12 cellular contexts compared by ENCODE assay signal in the genomic region with DNA sequence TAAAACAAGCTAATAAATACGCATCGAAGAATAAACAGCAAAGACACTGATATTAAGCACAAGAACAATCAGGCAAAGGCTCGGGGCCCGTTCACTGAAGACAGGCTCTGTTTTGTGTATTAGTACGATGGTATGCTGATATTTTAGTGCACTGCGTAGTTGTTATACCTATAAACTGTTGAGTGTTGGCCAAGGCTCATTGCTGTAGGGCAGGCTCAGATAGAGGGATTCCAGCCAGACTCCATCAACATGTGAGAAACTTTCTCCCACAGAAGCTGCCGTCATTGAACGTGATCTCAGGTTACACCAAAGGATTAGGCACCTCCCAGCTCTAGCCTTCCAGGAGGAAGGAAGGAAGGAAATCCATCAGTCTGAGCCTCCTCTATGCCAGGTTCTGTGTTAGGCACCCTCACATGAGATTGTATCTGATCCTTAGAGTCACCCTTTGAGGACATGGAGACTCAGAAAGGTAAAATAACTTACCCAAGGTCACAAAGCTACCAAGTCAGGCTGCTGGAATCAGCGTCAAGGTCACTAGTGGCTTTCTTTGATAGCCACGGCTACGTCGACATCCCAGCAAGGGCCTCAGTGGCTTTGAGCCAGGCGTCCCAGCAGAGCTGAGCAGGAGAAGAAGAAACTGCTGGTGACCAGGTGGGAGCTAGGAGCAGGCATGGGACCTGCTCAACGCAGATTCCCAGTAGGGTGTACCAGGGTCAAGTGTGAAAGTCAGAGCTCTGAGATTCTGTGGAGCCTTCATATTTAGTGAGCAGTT. TPM values are rescaled to one million over a fixed set of nuclear protein-coding genes. Genes with fewer than 3 reads are reported as not detected.
DNase-seq lines count a peak whose midpoint lies in the region; ATAC-seq, FAIRE-seq and TF ChIP-seq lines count a peak whose summit lies in the region.
"Had no signal": no experiment of that assay in that cellular context is flagged by ENCODE, and none has a peak within 500 bp of the region (broad histone marks: within the 10 kb centered on the region; RNA-seq: fewer than 3 reads in every experiment).

No MANE protein-coding gene starts in this region.

- H3K4me3 ChIP-seq in A549 (no peak overlapping the region), epithelial cell of esophagus (ENCODE audit: low read length) (no peak overlapping the region)
- H3K4me3 ChIP-seq: mucosa of descending colon, spleen had no signal

- CTCF ChIA-PET in A549 (lab: Yijun Ruan, JAX) = interaction anchor here (1.0 to 10.7 kb wide), 6 partner anchors 14 to 178 kb away, joined by 3 to 76 read pairs (median 5); partner anchors contain the start of gene BCAR3

- H3K9me3 ChIP-seq in A549 = no peaks in the 10 kb centered on the region
- H3K9me3 ChIP-seq: mucosa of descending colon, spleen had no signal

- WGBS in A549 (ENCODE audit: missing lambda C conversion rate) = 83% methylated on average over 14 of the region's 14 CpGs

- peak overlapping the region; percentile 85 for H3K4me2 ChIP-seq in A549

- TF ChIP-seq RAD21 in A549 (conservative IDR thresholded peaks at IDR 0.05 in 1 of 2, IDR thresholded peaks at IDR 0.05 in 1 of 2) = no peak

- peak overlapping the region; percentile 94 to 95; a peak in 5 of 6 replicates for H3K27ac ChIP-seq in A549
- H3K27ac ChIP-seq: spleen had no signal

- TF ChIP-seq CTCF in A549 (IDR thresholded peaks at IDR 0.05) (no peak), epithelial cell of esophagus (IDR thresholded peaks at IDR 0.05; ENCODE audit: insufficient read depth, low read depth, low read length, missing control alignments) (no peak)

- no peak for TF ChIP-seq EP300 in A549 (IDR thresholded peaks at IDR 0.05)

- ATAC-seq in A549 (no peak), HG02973 (IDR thresholded peaks at IDR 0.05; ENCODE audit: unreplicated experiment) (no peak), GM21526 (IDR thresholded peaks at IDR 0.05; ENCODE audit: low FRiP score, unreplicated experiment) (no peak)
- ATAC-seq: mucosa of descending colon had no signal

- H3K4me1 ChIP-seq in A549 = peaks cover 97% of the 10 kb centered on the region

- DNase-seq in A549 (ENCODE audit: low read depth in 1 of 2, low spot score in 1 of 2) (peak in 1 of 2 experiments; percentile 45), M059J (ENCODE audit: low read depth) (peak; percentile 90), epithelial cell of esophagus (ENCODE audit: low read depth) (peak; percentile 78), lung microvascular endothelial cell (ENCODE audit: low read depth in 2 of 2) (peak; percentile 66 to 75)
- DNase-seq in activated CD8-positive, alpha-beta memory T cell treated with anti-CD3 and anti-CD28 coated beads, Interleukin-2, amount 50 U/mL, for 4 hours = no peak
- DNase-seq in activated CD4-positive, alpha-beta T cell treated with anti-CD3 and anti-CD28 coated beads, Interleukin-2, amount 50 U/mL, for 48 hours = no peak
- DNase-seq: activated CD8-positive, alpha-beta memory T cell treated with anti-CD3 and anti-CD28 coated beads, Interleukin-2, amount 50 U/mL, for 48 hours; aorta; mucosa of descending colon; spleen had no signal

- POLR2A ChIA-PET in A549 (lab: Yijun Ruan, JAX) = no interaction called here

- TF ChIP-seq POLR2A in A549 (IDR thresholded peaks at IDR 0.05; ENCODE audit: low read length) = no peak

- FAIRE-seq in A549 (lab: Jason Lieb, UNC) = no peak

TF ChIP-seq in A549, 52 proteins besides CTCF, POLR2A, EP300 and RAD21:
- TF ChIP-seq HOXB13 (CRISPR knock-in tag; IDR thresholded peaks at IDR 0.05; ENCODE audit: low read depth) (no peak), RNF2 (IDR thresholded peaks at IDR 0.05; ENCODE audit: borderline replicate concordance, low read depth) (no peak), FOXS1 (CRISPR knock-in tag; IDR thresholded peaks at IDR 0.05) (no peak), HDAC2 (IDR thresholded peaks at IDR 0.05) (no peak), NPAS2 (CRISPR knock-in tag; IDR thresholded peaks at IDR 0.05; ENCODE audit: borderline replicate concordance) (no peak), KDM5A (IDR thresholded peaks at IDR 0.05) (no peak), ZSCAN20 (CRISPR knock-in tag; IDR thresholded peaks at IDR 0.05) (no peak), BHLHE40 (IDR thresholded peaks at IDR 0.05; ENCODE audit: low read depth, low read length) (no peak), BCL3 (IDR thresholded peaks at IDR 0.05) (no peak), HOXA7 (CRISPR knock-in tag; IDR thresholded peaks at IDR 0.05) (no peak), GATA3 (IDR thresholded peaks at IDR 0.05; ENCODE audit: borderline replicate concordance) (no peak), JUNB (IDR thresholded peaks at IDR 0.05) (no peak), RCOR1 (IDR thresholded peaks at IDR 0.05; ENCODE audit: low read depth, low read length) (no peak)
- TF ChIP-seq, protein P1, sequence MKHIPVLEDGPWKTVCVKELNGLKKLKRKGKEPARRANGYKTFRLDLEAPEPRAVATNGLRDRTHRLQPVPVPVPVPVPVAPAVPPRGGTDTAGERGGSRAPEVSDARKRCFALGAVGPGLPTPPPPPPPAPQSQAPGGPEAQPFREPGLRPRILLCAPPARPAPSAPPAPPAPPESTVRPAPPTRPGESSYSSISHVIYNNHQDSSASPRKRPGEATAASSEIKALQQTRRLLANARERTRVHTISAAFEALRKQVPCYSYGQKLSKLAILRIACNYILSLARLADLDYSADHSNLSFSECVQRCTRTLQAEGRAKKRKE (CRISPR knock-in tag; IDR thresholded peaks at IDR 0.05; ENCODE audit: low read depth) = no peak
- TF ChIP-seq, protein P2, sequence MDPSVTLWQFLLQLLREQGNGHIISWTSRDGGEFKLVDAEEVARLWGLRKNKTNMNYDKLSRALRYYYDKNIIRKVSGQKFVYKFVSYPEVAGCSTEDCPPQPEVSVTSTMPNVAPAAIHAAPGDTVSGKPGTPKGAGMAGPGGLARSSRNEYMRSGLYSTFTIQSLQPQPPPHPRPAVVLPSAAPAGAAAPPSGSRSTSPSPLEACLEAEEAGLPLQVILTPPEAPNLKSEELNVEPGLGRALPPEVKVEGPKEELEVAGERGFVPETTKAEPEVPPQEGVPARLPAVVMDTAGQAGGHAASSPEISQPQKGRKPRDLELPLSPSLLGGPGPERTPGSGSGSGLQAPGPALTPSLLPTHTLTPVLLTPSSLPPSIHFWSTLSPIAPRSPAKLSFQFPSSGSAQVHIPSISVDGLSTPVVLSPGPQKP (IDR thresholded peaks at IDR 0.05; ENCODE audit: low read depth, low read length) = no peak
TF ChIP-seq in A549: peak in this region for 0.

RNA-seq across cellular contexts. Expression of gene BCAR3, which starts 14.8 kb away (rescaled TPM):
- polyA plus RNA-seq in A549 (2011; rRNA removed) (31.6 and 32.1 TPM in 2 replicates), A549 (2017; fragmentation: RNase III; extraction: RNeasy Plus Mini Kit Qiagen cat#74134 plus additional on column Dnase treatment) (29.8 to 35.8 TPM (median 33.4 TPM) in 3 replicates)
- 28.6 and 37.0 TPM in 2 replicates for polyA plus RNA-seq in A549 (2012; cell fraction: cytosol; rRNA removed)
- polyA plus RNA-seq in A549 (2012; cell fraction: nucleus; rRNA removed) = 40.5 and 50.4 TPM in 2 replicates
- 27.5 and 30.0 TPM in 2 replicates for polyA minus RNA-seq in A549 (2011; rRNA and poly(A)+ RNA removed)
- total RNA-seq in M059J (2014; rRNA removed; shearing (Covaris generic)) = 52.4 and 72.2 TPM in 2 replicates
- total RNA-seq in lung microvascular endothelial cell = 24.6 and 34.1 TPM in 2 replicates

Comparison
In these comparisons a context has a peak if more than half of its experiments do, and no peak if none do; other contexts are left out.
1. DNase-seq: peak in M059J (single experiment), epithelial cell of esophagus (single experiment) and lung microvascular endothelial cell (2 of 2); none in activated CD8-positive, alpha-beta memory T cell treated with anti-CD3 and anti-CD28 coated beads, Interleukin-2, amount 50 U/mL, for 4 hours (single experiment) and activated CD4-positive, alpha-beta T cell treated with anti-CD3 and anti-CD28 coated beads, Interleukin-2, amount 50 U/mL, for 48 hours (0 of 2).